Comparison of ENCODE assay signal across 1 cellular context in the genomic region with DNA sequence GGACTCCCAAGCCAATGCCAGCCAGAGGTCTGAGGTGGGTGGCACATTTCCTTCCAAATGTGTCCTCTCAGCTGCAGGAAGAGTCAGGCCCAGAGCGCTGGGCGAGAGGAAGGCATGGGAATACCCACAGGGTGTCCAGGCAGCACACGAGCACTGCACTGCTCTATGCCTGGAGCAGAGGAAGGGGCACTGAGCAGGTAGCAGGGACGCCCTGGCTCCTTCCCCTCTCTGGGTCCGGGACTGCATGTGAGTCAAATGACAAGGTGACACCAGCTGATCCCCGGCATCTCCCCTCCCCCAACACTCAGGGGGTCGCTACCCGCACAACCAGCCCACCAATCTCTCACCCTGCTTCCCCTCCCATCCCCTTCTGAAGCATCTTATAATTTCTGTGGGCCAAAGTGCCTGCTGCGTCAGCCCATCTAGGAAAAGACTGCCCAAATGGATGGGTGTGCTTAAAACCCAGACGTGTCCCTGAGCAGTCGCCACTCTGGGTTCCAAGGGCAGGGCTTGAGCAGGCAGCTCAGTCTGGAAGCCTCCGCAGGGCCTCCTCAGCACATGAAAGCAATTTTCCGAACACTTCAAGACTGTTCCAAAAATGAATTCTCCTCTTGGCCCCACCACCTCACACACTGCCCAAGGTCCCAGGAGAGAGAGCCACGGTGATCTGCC.
A peak's percentile ranks its signal among the peaks of the same experiment; 100 is the strongest.
TF ChIP-seq lines count a peak whose summit lies in the region.

No MANE protein-coding gene starts in this region.

TF ChIP-seq in HepG2, 621 proteins besides CTCF, POLR2A, EP300 and RAD21:
- TF ChIP-seq ZNF546 (CRISPR knock-in tag; conservative IDR thresholded peaks at IDR 0.05) (0 out of 2 replicates have a peak, but pooled peaks have one; percentile 59), ZNF556 (CRISPR knock-in tag; IDR thresholded peaks at IDR 0.05; ENCODE audit: borderline replicate concordance) (0 out of 2 replicates have a peak, but pooled peaks have one; percentile 32), NR2F1 (CRISPR knock-in tag; IDR thresholded peaks at IDR 0.05) (0 out of 4 replicates have a peak, but pooled peaks of 1 of the 2 experiments have one; percentile 2), TBX2 (CRISPR knock-in tag; IDR thresholded peaks at IDR 0.05; ENCODE audit: borderline replicate concordance) (0 out of 2 replicates have a peak, but pooled peaks have one; percentile 4), PHB2 (IDR thresholded peaks at IDR 0.05; ENCODE audit: partially characterized antibody) (no peak), SKIL (CRISPR knock-in tag; IDR thresholded peaks at IDR 0.05; ENCODE audit: borderline replicate concordance) (no peak), ZNF274 (CRISPR knock-in tag; IDR thresholded peaks at IDR 0.05) (0 out of 2 replicates have a peak, but pooled peaks have one; percentile 7), PHF20 (CRISPR knock-in tag; IDR thresholded peaks at IDR 0.05) (0 out of 2 replicates have a peak, but pooled peaks have one; percentile 12), ZBTB38 (CRISPR knock-in tag; IDR thresholded peaks at IDR 0.05) (0 out of 2 replicates have a peak, but pooled peaks have one; percentile 8), ZNF225 (CRISPR knock-in tag; IDR thresholded peaks at IDR 0.05) (peak; percentile 10; the same call in 1 of the 2 replicates), GLMP (CRISPR knock-in tag; IDR thresholded peaks at IDR 0.05; ENCODE audit: borderline replicate concordance) (no peak)
- TF ChIP-seq, protein P1, sequence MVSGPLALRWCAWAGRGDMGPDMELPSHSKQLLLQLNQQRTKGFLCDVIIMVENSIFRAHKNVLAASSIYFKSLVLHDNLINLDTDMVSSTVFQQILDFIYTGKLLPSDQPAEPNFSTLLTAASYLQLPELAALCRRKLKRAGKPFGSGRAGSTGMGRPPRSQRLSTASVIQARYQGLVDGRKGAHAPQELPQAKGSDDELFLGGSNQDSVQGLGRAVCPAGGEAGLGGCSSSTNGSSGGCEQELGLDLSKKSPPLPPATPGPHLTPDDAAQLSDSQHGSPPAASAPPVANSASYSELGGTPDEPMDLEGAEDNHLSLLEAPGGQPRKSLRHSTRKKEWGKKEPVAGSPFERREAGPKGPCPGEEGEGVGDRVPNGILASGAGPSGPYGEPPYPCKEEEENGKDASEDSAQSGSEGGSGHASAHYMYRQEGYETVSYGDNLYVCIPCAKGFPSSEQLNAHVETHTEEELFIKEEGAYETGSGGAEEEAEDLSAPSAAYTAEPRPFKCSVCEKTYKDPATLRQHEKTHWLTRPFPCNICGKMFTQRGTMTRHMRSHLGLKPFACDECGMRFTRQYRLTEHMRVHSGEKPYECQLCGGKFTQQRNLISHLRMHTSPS (CRISPR knock-in tag; IDR thresholded peaks at IDR 0.05; ENCODE audit: low read depth), result no peak
- TF ChIP-seq, protein P2, sequence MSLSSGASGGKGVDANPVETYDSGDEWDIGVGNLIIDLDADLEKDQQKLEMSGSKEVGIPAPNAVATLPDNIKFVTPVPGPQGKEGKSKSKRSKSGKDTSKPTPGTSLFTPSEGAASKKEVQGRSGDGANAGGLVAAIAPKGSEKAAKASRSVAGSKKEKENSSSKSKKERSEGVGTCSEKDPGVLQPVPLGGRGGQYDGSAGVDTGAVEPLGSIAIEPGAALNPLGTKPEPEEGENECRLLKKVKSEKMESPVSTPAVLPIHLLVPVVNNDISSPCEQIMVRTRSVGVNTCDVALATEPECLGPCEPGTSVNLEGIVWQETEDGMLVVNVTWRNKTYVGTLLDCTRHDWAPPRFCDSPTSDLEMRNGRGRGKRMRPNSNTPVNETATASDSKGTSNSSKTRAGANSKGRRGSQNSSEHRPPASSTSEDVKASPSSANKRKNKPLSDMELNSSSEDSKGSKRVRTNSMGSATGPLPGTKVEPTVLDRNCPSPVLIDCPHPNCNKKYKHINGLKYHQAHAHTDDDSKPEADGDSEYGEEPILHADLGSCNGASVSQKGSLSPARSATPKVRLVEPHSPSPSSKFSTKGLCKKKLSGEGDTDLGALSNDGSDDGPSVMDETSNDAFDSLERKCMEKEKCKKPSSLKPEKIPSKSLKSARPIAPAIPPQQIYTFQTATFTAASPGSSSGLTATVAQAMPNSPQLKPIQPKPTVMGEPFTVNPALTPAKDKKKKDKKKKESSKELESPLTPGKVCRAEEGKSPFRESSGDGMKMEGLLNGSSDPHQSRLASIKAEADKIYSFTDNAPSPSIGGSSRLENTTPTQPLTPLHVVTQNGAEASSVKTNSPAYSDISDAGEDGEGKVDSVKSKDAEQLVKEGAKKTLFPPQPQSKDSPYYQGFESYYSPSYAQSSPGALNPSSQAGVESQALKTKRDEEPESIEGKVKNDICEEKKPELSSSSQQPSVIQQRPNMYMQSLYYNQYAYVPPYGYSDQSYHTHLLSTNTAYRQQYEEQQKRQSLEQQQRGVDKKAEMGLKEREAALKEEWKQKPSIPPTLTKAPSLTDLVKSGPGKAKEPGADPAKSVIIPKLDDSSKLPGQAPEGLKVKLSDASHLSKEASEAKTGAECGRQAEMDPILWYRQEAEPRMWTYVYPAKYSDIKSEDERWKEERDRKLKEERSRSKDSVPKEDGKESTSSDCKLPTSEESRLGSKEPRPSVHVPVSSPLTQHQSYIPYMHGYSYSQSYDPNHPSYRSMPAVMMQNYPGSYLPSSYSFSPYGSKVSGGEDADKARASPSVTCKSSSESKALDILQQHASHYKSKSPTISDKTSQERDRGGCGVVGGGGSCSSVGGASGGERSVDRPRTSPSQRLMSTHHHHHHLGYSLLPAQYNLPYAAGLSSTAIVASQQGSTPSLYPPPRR (CRISPR knock-in tag; IDR thresholded peaks at IDR 0.05; ENCODE audit: borderline replicate concordance), result 0 out of 2 replicates have a peak, but pooled peaks have one; percentile 19
- TF ChIP-seq, protein P3, sequence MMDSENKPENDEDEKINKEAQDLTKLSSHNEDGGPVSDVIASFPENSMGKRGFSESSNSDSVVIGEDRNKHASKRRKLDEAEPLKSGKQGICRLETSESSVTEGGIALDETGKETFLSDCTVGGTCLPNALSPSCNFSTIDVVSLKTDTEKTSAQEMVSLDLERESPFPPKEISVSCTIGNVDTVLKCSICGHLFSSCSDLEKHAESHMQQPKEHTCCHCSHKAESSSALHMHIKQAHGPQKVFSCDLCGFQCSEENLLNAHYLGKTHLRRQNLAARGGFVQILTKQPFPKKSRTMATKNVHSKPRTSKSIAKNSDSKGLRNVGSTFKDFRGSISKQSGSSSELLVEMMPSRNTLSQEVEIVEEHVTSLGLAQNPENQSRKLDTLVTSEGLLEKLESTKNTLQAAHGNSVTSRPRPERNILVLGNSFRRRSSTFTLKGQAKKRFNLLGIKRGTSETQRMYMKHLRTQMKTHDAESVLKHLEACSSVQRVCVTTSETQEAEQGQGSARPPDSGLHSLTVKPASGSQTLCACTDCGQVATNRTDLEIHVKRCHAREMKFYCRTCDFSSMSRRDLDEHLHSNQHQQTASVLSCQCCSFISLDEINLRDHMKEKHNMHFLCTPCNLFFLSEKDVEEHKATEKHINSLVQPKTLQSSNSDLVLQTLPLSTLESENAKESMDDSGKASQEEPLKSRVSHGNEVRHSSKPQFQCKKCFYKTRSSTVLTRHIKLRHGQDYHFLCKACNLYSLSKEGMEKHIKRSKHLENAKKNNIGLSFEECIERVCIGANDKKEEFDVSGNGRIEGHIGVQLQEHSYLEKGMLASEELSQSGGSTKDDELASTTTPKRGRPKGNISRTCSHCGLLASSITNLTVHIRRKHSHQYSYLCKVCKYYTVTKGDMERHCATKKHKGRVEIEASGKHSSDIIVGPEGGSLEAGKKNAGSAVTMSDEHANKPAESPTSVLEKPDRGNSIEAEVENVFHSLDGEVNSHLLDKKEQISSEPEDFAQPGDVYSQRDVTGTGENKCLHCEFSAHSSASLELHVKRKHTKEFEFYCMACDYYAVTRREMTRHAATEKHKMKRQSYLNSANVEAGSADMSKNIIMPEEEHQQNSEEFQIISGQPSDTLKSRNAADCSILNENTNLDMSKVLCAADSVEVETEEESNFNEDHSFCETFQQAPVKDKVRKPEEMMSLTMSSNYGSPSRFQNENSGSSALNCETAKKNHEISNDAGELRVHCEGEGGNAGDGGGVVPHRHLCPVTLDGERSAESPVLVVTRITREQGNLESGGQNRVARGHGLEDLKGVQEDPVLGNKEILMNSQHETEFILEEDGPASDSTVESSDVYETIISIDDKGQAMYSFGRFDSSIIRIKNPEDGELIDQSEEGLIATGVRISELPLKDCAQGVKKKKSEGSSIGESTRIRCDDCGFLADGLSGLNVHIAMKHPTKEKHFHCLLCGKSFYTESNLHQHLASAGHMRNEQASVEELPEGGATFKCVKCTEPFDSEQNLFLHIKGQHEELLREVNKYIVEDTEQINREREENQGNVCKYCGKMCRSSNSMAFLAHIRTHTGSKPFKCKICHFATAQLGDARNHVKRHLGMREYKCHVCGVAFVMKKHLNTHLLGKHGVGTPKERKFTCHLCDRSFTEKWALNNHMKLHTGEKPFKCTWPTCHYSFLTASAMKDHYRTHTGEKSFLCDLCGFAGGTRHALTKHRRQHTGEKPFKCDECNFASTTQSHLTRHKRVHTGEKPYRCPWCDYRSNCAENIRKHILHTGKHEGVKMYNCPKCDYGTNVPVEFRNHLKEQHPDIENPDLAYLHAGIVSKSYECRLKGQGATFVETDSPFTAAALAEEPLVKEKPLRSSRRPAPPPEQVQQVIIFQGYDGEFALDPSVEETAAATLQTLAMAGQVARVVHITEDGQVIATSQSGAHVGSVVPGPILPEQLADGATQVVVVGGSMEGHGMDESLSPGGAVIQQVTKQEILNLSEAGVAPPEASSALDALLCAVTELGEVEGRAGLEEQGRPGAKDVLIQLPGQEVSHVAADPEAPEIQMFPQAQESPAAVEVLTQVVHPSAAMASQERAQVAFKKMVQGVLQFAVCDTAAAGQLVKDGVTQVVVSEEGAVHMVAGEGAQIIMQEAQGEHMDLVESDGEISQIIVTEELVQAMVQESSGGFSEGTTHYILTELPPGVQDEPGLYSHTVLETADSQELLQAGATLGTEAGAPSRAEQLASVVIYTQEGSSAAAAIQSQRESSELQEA (CRISPR knock-in tag; IDR thresholded peaks at IDR 0.05; ENCODE audit: not compliant biosample characterization), result peak; percentile 10
